In the genomic region with DNA sequence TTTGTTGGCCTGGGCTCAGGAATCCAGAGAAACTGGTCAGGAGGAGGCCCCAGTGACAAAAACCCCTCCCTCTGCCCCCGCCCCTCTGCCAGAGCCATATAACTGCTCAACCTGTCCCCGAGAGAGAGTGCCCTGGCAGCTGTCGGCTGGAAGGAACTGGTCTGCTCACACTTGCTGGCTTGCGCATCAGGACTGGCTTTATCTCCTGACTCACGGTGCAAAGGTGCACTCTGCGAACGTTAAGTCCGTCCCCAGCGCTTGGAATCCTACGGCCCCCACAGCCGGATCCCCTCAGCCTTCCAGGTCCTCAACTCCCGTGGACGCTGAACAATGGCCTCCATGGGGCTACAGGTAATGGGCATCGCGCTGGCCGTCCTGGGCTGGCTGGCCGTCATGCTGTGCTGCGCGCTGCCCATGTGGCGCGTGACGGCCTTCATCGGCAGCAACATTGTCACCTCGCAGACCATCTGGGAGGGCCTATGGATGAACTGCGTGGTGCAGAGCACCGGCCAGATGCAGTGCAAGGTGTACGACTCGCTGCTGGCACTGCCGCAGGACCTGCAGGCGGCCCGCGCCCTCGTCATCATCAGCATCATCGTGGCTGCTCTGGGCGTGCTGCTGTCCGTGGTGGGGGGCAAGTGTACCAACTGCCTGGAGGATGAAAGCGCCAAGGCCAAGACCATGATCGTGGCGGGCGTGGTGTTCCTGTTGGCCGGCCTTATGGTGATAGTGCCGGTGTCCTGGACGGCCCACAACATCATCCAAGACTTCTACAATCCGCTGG, we compare ENCODE assay signal across 9 cellular contexts. TPM values are rescaled to one million over a fixed set of nuclear protein-coding genes. Genes with fewer than 3 reads are reported as not detected.
A peak's percentile ranks its signal among the peaks of the same experiment; 100 is the strongest.
DNase-seq lines count a peak whose midpoint lies in the region; ATAC-seq, FAIRE-seq and TF ChIP-seq lines count a peak whose summit lies in the region.
"Had no signal": no experiment of that assay in that cellular context is flagged by ENCODE, and none has a peak within 500 bp of the region (broad histone marks: within the 10 kb centered on the region; RNA-seq: fewer than 3 reads in every experiment).

A gene with protein sequence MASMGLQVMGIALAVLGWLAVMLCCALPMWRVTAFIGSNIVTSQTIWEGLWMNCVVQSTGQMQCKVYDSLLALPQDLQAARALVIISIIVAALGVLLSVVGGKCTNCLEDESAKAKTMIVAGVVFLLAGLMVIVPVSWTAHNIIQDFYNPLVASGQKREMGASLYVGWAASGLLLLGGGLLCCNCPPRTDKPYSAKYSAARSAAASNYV (plus strand): TSS at position 125 of the 784 bp plus-strand sequence. CDS start 206 bp downstream, at position 331.

- TF ChIP-seq CTCF in H1 (IDR thresholded peaks at IDR 0.05; ENCODE audit: control extremely low read depth in 1 of 3, insufficient read depth in 1 of 3, low read depth in 1 of 3, low read length in 3 of 3) = no peak
- TF ChIP-seq CTCF in nephron (IDR thresholded peaks at IDR 0.05; ENCODE audit: unreplicated experiment in 3 of 3) = no peak

- peak within 1 kb of the TSS; percentile 86 to 98 (median 90) for H3K27ac Mint-ChIP-seq in nephron

- H2AK5ac ChIP-seq in H1 (ENCODE audit: low read depth, low read length) = peak within 1 kb of the TSS; percentile 84

- no peak within 1 kb of the TSS for H3K23ac ChIP-seq in H1 (ENCODE audit: insufficient read length)

- H3K18ac ChIP-seq in H1 (ENCODE audit: extremely low read depth, low read length) = peak within 1 kb of the TSS; percentile 95

- peak within 1 kb of the TSS; percentile 82 to 85 (median 84) for H3K4me3 Mint-ChIP-seq in nephron

- peaks cover 0 to 4% (median 0%) of the 10 kb centered on the region in 4 experiments; a peak in 2 of 7 replicates for H3K27me3 ChIP-seq in H1 (replicated peaks in 1 of 4; ENCODE audit: control insufficient read depth in 3 of 4, extremely low read depth in 1 of 4, insufficient read depth in 3 of 4, low read length in 3 of 4)

- no peak within 1 kb of the TSS for H2AFZ ChIP-seq in H1 (ENCODE audit: low read length)

- peaks cover 5% of the 10 kb centered on the region; the same call in 1 of the 2 replicates for H3K79me1 ChIP-seq in H1 (ENCODE audit: low read depth, low read length)

- DNase-seq in DMS53 (lab: John Stamatoyannopoulos, UW) (peak; percentile 99), NCI-H2196 treated with DMSO at 0.1 percent for 48 hours (lab: John Stamatoyannopoulos, UW; ENCODE audit: unreplicated experiment) (peak; percentile 73), H1 (ENCODE audit: low read depth in 1 of 2, low spot score in 2 of 2) (peak in 1 of 2 experiments; percentile 84)
- no peak for DNase-seq in activated CD8-positive, alpha-beta memory T cell treated with anti-CD3 and anti-CD28 coated beads, Interleukin-2, amount 50 U/mL, for 4 hours
- DNase-seq in stimulated activated CD4-positive, alpha-beta T cell treated with anti-CD3 and anti-CD28 coated beads, Interleukin-12 subunit alpha, Interleukin-12 subunit beta, amount 100 ng/mL, for 4 hours = no peak
- no peak for DNase-seq in activated CD4-positive, alpha-beta T cell treated with anti-CD3 and anti-CD28 coated beads for 48 hours
- DNase-seq: naive thymus-derived CD4-positive, alpha-beta T cell had no signal

- no peaks in the 10 kb centered on the region; a peak in 1 of 4 replicates for H3K79me2 ChIP-seq in H1 (ENCODE audit: control insufficient read depth in 1 of 2, insufficient read depth in 2 of 2, low read length in 2 of 2)

- peak within 1 kb of the TSS; percentile 97 for H2BK12ac ChIP-seq in H1 (ENCODE audit: low read depth, low read length)

- H3K9me3 Mint-ChIP-seq in nephron = no peaks in the 10 kb centered on the region

- TF ChIP-seq EP300 in H1 (IDR thresholded peaks at IDR 0.05; ENCODE audit: borderline replicate concordance in 1 of 2, low read depth in 2 of 2, low read length in 2 of 2) = no peak; a peak in 1 of 3 replicates

- peaks cover 22 to 56% (median 43%) of the 10 kb centered on the region in 4 experiments for H3K4me1 ChIP-seq in H1 (replicated peaks in 1 of 4; ENCODE audit: control insufficient read depth in 3 of 4, insufficient read depth in 4 of 4, low read length in 3 of 4)

- H3K9me3 ChIP-seq in H1 (ENCODE audit: insufficient read depth in 2 of 2, low read depth in 1 of 2, low read length in 1 of 2) = peaks cover 5 to 7% of the 10 kb centered on the region in 2 experiments; a peak in 2 of 4 replicates

- H3K4ac ChIP-seq in H1 (replicated peaks; ENCODE audit: insufficient read length, low read depth, low read length) = peak within 1 kb of the TSS; percentile 87

- peak within 1 kb of the TSS; percentile 80 for H4K5ac ChIP-seq in H1 (ENCODE audit: insufficient read length, low read depth, low read length)

- FAIRE-seq in H1 (lab: Jason Lieb, UNC) = no peak

- TF ChIP-seq RAD21 in H1 (IDR thresholded peaks at IDR 0.05 in 1 of 2, conservative IDR thresholded peaks at IDR 0.05 in 1 of 2; ENCODE audit: low read depth in 2 of 2, low read length in 2 of 2) = peak in 1 of 2 experiments; percentile 5; a peak in 1 of 4 replicates

- CTCF ChIA-PET in H1 (lab: Charles Lee; ENCODE audit: partially characterized antibody) = interaction anchor here (0.6 to 5.5 kb wide), 8 partner anchors 9 to 302 kb away, joined by 3 to 65 read pairs (median 10); partner anchors contain the start of gene METTL27

- peak within 1 kb of the TSS; percentile 100 for H2BK20ac ChIP-seq in H1 (ENCODE audit: low read length)

- H2BK15ac ChIP-seq in H1 (ENCODE audit: low read length) = peak within 1 kb of the TSS; percentile 98; the same call in 1 of the 2 replicates

- peak within 1 kb of the TSS; percentile 95 for H4K8ac ChIP-seq in H1 (ENCODE audit: extremely low read depth, insufficient read depth, low read length)

- H2BK120ac ChIP-seq in H1 (replicated peaks; ENCODE audit: low read depth, low read length) = peak within 1 kb of the TSS; percentile 80

- no peak for ATAC-seq in GM19035 (IDR thresholded peaks at IDR 0.05; ENCODE audit: unreplicated experiment)
- ATAC-seq: naive thymus-derived CD4-positive, alpha-beta T cell had no signal

- peak within 1 kb of the TSS; percentile 92 for H2BK5ac ChIP-seq in H1 (ENCODE audit: low read depth, low read length)

- no peak within 1 kb of the TSS for H3K14ac ChIP-seq in H1 (ENCODE audit: insufficient read length)

- H3K4me1 Mint-ChIP-seq in nephron = peaks cover 39% of the 10 kb centered on the region

- peak within 1 kb of the TSS; percentile 95 for H4K91ac ChIP-seq in H1 (replicated peaks; ENCODE audit: insufficient read length, low read length)

- no peaks in the 10 kb centered on the region for H3K36me3 Mint-ChIP-seq in nephron (ENCODE audit: low read depth)
- H3K36me3 Mint-ChIP-seq: naive thymus-derived CD4-positive, alpha-beta T cell had no signal

- peak within 1 kb of the TSS; percentile 46 to 76 (median 70) for H3K9ac ChIP-seq in H1 (replicated peaks in 1 of 4; ENCODE audit: extremely low read depth in 1 of 4, low read depth in 3 of 4, low read length in 3 of 4)

- peaks cover 25% of the 10 kb centered on the region for H3K27me3 Mint-ChIP-seq in nephron (ENCODE audit: low read depth)

- no peaks in the 10 kb centered on the region; a peak in 1 of 8 replicates for H3K36me3 ChIP-seq in H1 (ENCODE audit: control insufficient read depth in 2 of 4, insufficient read depth in 4 of 4, low read length in 3 of 4)

- H3K23me2 ChIP-seq in H1 (ENCODE audit: low read depth, low read length) = peaks cover 17% of the 10 kb centered on the region; the same call in 1 of the 2 replicates

- peak within 1 kb of the TSS; percentile 63 to 82 for H3K4me2 ChIP-seq in H1 (ENCODE audit: insufficient read depth in 1 of 2, low read depth in 2 of 2, low read length in 2 of 2)

- H3K27ac ChIP-seq in H1 (ENCODE audit: low read depth, low read length) = peak within 1 kb of the TSS; percentile 94

- POLR2A ChIA-PET in H1 (lab: Charles Lee; ENCODE audit: partially characterized antibody) = interaction anchor here (0.8 to 6.8 kb wide), 14 partner anchors 8 to 89 kb away, joined by 3 to 96 read pairs (median 8); partner anchors contain the start of genes ABHD11 and METTL27

- H3K4me3 ChIP-seq in H1 (ENCODE audit: extremely low read depth in 1 of 4, insufficient read depth in 2 of 4, low read depth in 3 of 4, low read length in 4 of 4) = peak within 1 kb of the TSS; percentile 43 to 63 (median 60)

- H3K56ac ChIP-seq in H1 (replicated peaks; ENCODE audit: insufficient read length, low read depth, low read length) = peak within 1 kb of the TSS; percentile 86

- TF ChIP-seq POLR2A in H1 (IDR thresholded peaks at IDR 0.05; ENCODE audit: control extremely low read depth in 1 of 2, low read depth in 2 of 2, low read length in 2 of 2) = peak in 1 of 2 experiments; percentile 91; a peak in 2 of 3 replicates

- 47% methylated on average over 42 of the region's 44 CpGs; no CpG with 5 or more reads in 1 of the 2 experiments for WGBS in H1 (ENCODE audit: extremely low coverage in 1 of 2, insufficient coverage in 1 of 2, insufficient read length in 1 of 2, insufficient replicate concordance in 2 of 2, low coverage in 1 of 2, low lambda C conversion rate in 2 of 2, missing lambda C conversion rate in 1 of 2), 2 experiments

- no peaks in the 10 kb centered on the region for H4K20me1 ChIP-seq in H1 (replicated peaks in 1 of 2; ENCODE audit: control insufficient read depth in 1 of 2, insufficient read depth in 2 of 2, low read length in 2 of 2)

TF ChIP-seq in H1, 55 proteins besides CTCF, POLR2A, EP300 and RAD21 (continues in another document):
- no peak for TF ChIP-seq HDAC2 (IDR thresholded peaks at IDR 0.05; ENCODE audit: borderline replicate concordance in 1 of 2, low read depth in 2 of 2, low read length in 2 of 2)
- 0 out of 2 replicates have a peak, but pooled peaks have one; percentile 24 for TF ChIP-seq SP4 (IDR thresholded peaks at IDR 0.05; ENCODE audit: low read length)
- no peak for TF ChIP-seq JUN (IDR thresholded peaks at IDR 0.05; ENCODE audit: low read depth, low read length)
- no peak for TF ChIP-seq EGR1 (IDR thresholded peaks at IDR 0.05; ENCODE audit: borderline replicate concordance, low read depth, low read length)
- TF ChIP-seq CBX5 (IDR thresholded peaks at IDR 0.05; ENCODE audit: low read depth, low read length) = no peak
- TF ChIP-seq RXRA (IDR thresholded peaks at IDR 0.05; ENCODE audit: insufficient read depth, low read depth, low read length) = no peak

RNA-seq across cellular contexts. Expression of the gene that starts here (rescaled TPM):
- total RNA-seq in H1 (2021; fragmentation: NEBNext Ultra II Directional; extraction: Animal tissue kit (Norgen Biotek cat#: 25700)) = 28.0 TPM in 2 replicates
- polyA plus RNA-seq in H1 (2011; rRNA removed) = 69.3 and 112 TPM in 2 replicates
- 77.0 TPM for polyA plus RNA-seq in H1 (2011; cell fraction: cytosol; rRNA removed)
- polyA plus RNA-seq in H1 (2011; cell fraction: nucleus; rRNA removed) = 68.1 TPM
- 23.8 to 46.5 TPM (median 45.3 TPM) in 4 replicates for polyA plus RNA-seq in H1 (2012, experiment 1 of 2)
- polyA plus RNA-seq in H1 (2012, experiment 2 of 2) = 45.3 TPM
- polyA plus RNA-seq in H1 (2013, experiment 1 of 2) = 57.8 TPM
- 59.7 TPM for polyA plus RNA-seq in H1 (2013, experiment 2 of 2)
- polyA minus RNA-seq in H1 (2011; rRNA and poly(A)+ RNA removed) = 30.3 and 31.4 TPM in 2 replicates
- 33.1 TPM for polyA minus RNA-seq in H1 (2011; cell fraction: cytosol; rRNA and poly(A)+ RNA removed)
- polyA minus RNA-seq in H1 (2011; cell fraction: nucleus; rRNA and poly(A)+ RNA removed) = 34.6 TPM

Comparison
In these comparisons a context has a peak if more than half of its experiments do, and no peak if none do; other contexts are left out.
1. DNase-seq: peak in DMS53 (single experiment) and NCI-H2196 treated with DMSO at 0.1 percent for 48 hours (single experiment); none in activated CD8-positive, alpha-beta memory T cell treated with anti-CD3 and anti-CD28 coated beads, Interleukin-2, amount 50 U/mL, for 4 hours (single experiment), stimulated activated CD4-positive, alpha-beta T cell treated with anti-CD3 and anti-CD28 coated beads, Interleukin-12 subunit alpha, Interleukin-12 subunit beta, amount 100 ng/mL, for 4 hours (single experiment) and activated CD4-positive, alpha-beta T cell treated with anti-CD3 and anti-CD28 coated beads for 48 hours (single experiment).